Comparison of ENCODE assay signal across 10 cellular contexts in the genomic region with DNA sequence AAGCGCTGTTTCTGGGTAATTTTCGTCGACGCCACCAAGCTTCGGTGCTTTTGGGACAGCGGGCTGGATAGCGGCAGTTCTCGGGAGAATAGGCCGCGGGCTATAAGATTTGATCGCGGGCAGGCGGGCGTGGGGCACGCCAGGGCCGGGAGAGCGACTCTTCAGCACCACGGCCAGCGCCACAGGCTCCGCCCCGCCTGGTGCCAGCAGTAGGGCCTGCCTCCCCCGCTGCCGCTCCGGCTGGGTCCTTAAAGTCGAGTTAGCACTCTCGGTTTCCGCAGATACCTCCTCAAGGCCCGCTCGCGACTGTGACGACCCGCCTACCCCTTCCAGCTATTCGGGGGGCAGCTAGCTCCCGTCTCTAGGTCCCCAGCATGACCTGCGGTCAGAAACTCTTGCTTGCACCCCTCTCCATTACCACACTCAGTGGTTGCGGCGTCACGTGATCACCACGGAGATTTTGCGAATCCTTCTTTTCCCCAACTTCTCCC. TPM values are rescaled to one million over a fixed set of nuclear protein-coding genes. Genes with fewer than 3 reads are reported as not detected.
A peak's percentile ranks its signal among the peaks of the same experiment; 100 is the strongest.
DNase-seq lines count a peak whose midpoint lies in the region; ATAC-seq lines count a peak whose summit lies in the region.
"Had no signal": no experiment of that assay in that cellular context is flagged by ENCODE, and none has a peak within 500 bp of the region (broad histone marks: within the 10 kb centered on the region; RNA-seq: fewer than 3 reads in every experiment).

No MANE protein-coding gene starts in this region.

- DNase-seq in DMS 273 (lab: John Stamatoyannopoulos, UW; ENCODE audit: unreplicated experiment) (peak; percentile 45), DMS 273 treated with DMSO at 0.1 percent for 48 hours (lab: John Stamatoyannopoulos, UW) (no peak), T-cell (peak in 28 of 34 experiments; percentile 5 to 49 (median 30)), lung microvascular endothelial cell (ENCODE audit: low read depth in 2 of 2) (peak; percentile 43 to 45)
- no peak for DNase-seq in central memory CD8-positive, alpha-beta T cell (ENCODE audit: low spot score in 2 of 2)
- peak; percentile 60 to 64 for DNase-seq in stimulated activated naive CD8-positive, alpha-beta T cell treated with anti-CD3 and anti-CD28 coated beads, Interleukin-15, amount 100 ng/mL, for 72 hours

- no peaks in the 10 kb centered on the region for H3K36me3 Mint-ChIP-seq in T-cell
- H3K36me3 Mint-ChIP-seq in central memory CD8-positive, alpha-beta T cell (ENCODE audit: insufficient read depth), result peaks cover 4% of the 10 kb centered on the region

- H3K4me1 Mint-ChIP-seq in T-cell, result peaks cover 9 to 18% (median 15%) of the 10 kb centered on the region in 3 donors
- H3K4me1 Mint-ChIP-seq in central memory CD8-positive, alpha-beta T cell, result peaks cover 5% of the 10 kb centered on the region
- peaks cover 17% of the 10 kb centered on the region for H3K4me1 Mint-ChIP-seq in stimulated activated naive CD8-positive, alpha-beta T cell treated with anti-CD3 and anti-CD28 coated beads, Interleukin-15, amount 100 ng/mL, for 72 hours

- H3K27ac Mint-ChIP-seq in T-cell, result no peak overlapping the region
- H3K27ac Mint-ChIP-seq in central memory CD8-positive, alpha-beta T cell (ENCODE audit: low read depth), result peak overlapping the region; percentile 51
- H3K27ac Mint-ChIP-seq in stimulated activated naive CD8-positive, alpha-beta T cell treated with anti-CD3 and anti-CD28 coated beads, Interleukin-15, amount 100 ng/mL, for 72 hours, result no peak overlapping the region

- H3K9me3 Mint-ChIP-seq in T-cell, result peaks cover 3 to 8% (median 3%) of the 10 kb centered on the region in 3 donors
- no peaks in the 10 kb centered on the region for H3K9me3 Mint-ChIP-seq in central memory CD8-positive, alpha-beta T cell
- peaks cover 9 to 20% of the 10 kb centered on the region in 2 donors for H3K9me3 Mint-ChIP-seq in stimulated activated naive CD8-positive, alpha-beta T cell treated with anti-CD3 and anti-CD28 coated beads, Interleukin-15, amount 100 ng/mL, for 72 hours

- H3K27me3 Mint-ChIP-seq in T-cell, result peaks cover 59 to 70% of the 10 kb centered on the region in 2 donors
- peaks cover 95% of the 10 kb centered on the region for H3K27me3 Mint-ChIP-seq in central memory CD8-positive, alpha-beta T cell
- H3K27me3 Mint-ChIP-seq in stimulated activated naive CD8-positive, alpha-beta T cell treated with anti-CD3 and anti-CD28 coated beads, Interleukin-15, amount 100 ng/mL, for 72 hours, result peaks cover 72% of the 10 kb centered on the region

- POLR2A ChIA-PET in T-cell (lab: Charles Lee), result no interaction called here

- CTCF ChIA-PET in T-cell (lab: Charles Lee), result no interaction called here

- peak overlapping the region in 1 of 3 donors; percentile 62 for H3K4me3 Mint-ChIP-seq in T-cell
- no peak overlapping the region for H3K4me3 Mint-ChIP-seq in central memory CD8-positive, alpha-beta T cell
- peak overlapping the region; percentile 39 to 47 for H3K4me3 Mint-ChIP-seq in stimulated activated naive CD8-positive, alpha-beta T cell treated with anti-CD3 and anti-CD28 coated beads, Interleukin-15, amount 100 ng/mL, for 72 hours

- ATAC-seq in T-cell (replicated peaks in 1 of 4) (peak in 3 of 4 experiments; percentile 35 to 69 (median 45)), HG02571 (IDR thresholded peaks at IDR 0.05; ENCODE audit: unreplicated experiment) (no peak), HG03135 (IDR thresholded peaks at IDR 0.05; ENCODE audit: unreplicated experiment) (no peak)
- ATAC-seq in central memory CD8-positive, alpha-beta T cell (replicated peaks; ENCODE audit: extremely low read depth, poor library complexity, severe bottlenecking), result peak; percentile 40
- ATAC-seq in stimulated activated naive CD8-positive, alpha-beta T cell treated with anti-CD3 and anti-CD28 coated beads, Interleukin-15, amount 100 ng/mL, for 72 hours, result peak; percentile 82

RNA-seq across cellular contexts. Expression of gene NXPH1, which starts 9.4 kb away (rescaled TPM):
- total RNA-seq in T-cell (not detected), lung microvascular endothelial cell (not detected in 2 replicates)
- total RNA-seq: pulmonary artery endothelial cell, SJSA1 had no signal

Comparison
In these comparisons a context has a peak if more than half of its experiments do, and no peak if none do; other contexts are left out.
1. DNase-seq: peak in DMS 273 (single experiment), T-cell (28 of 34), lung microvascular endothelial cell (2 of 2) and stimulated activated naive CD8-positive, alpha-beta T cell treated with anti-CD3 and anti-CD28 coated beads, Interleukin-15, amount 100 ng/mL, for 72 hours (2 of 2); none in DMS 273 treated with DMSO at 0.1 percent for 48 hours (single experiment) and central memory CD8-positive, alpha-beta T cell (0 of 2).
2. ATAC-seq: peak in T-cell (3 of 4), central memory CD8-positive, alpha-beta T cell (single experiment) and stimulated activated naive CD8-positive, alpha-beta T cell treated with anti-CD3 and anti-CD28 coated beads, Interleukin-15, amount 100 ng/mL, for 72 hours (single experiment); none in HG02571 (single experiment) and HG03135 (single experiment).